In genomic region chr18:79416022-79416676, GRCh38 we compare ENCODE assay signal across 21 cellular contexts. TPM values are rescaled to one million over a fixed set of nuclear protein-coding genes. Genes with fewer than 3 reads are reported as not detected.
DNase-seq lines count a peak whose midpoint lies in the region; ATAC-seq and TF ChIP-seq lines count a peak whose summit lies in the region.
"Had no signal": no experiment of that assay in that cellular context is flagged by ENCODE, and none has a peak within 500 bp of the region (broad histone marks: within the 10 kb centered on the region; RNA-seq: fewer than 3 reads in every experiment).

No MANE protein-coding gene starts in this region.

- no peaks in the 10 kb centered on the region for H3K27me3 ChIP-seq in spleen (replicated peaks in 1 of 7)

- H3K9me3 ChIP-seq in spleen = no peaks in the 10 kb centered on the region
- H3K9me3 ChIP-seq: Caco-2 had no signal

- no peak for ATAC-seq in activated CD8-positive, alpha-beta T cell treated with anti-CD3 and anti-CD28 coated beads for 36 hours
- no peak for ATAC-seq in activated CD8-positive, alpha-beta T cell treated with anti-CD3 and anti-CD28 coated beads, Interleukin-2, amount 10 ng/mL, durations not matched to agents 7 days and 5 days
- peak; percentile 45 for ATAC-seq in GM18867 (IDR thresholded peaks at IDR 0.05; ENCODE audit: unreplicated experiment)
- ATAC-seq in central memory CD8-positive, alpha-beta T cell (replicated peaks; ENCODE audit: extremely low read depth, poor library complexity, severe bottlenecking) = no peak
- ATAC-seq: PC-3 had no signal

- intact Hi-C loops in activated CD8-positive, alpha-beta T cell treated with anti-CD3 and anti-CD28 coated beads for 36 hours (cut with micrococcal nuclease) = no loop called here
- intact Hi-C loops in spleen (cut with DNase I; ENCODE audit: low total_unique reads) = no loop called here

- DNase-seq in activated CD8-positive, alpha-beta T cell treated with anti-CD3 and anti-CD28 coated beads for 36 hours = no peak
- no peak for DNase-seq in activated CD8-positive, alpha-beta T cell treated with anti-CD3 and anti-CD28 coated beads, Interleukin-2, amount 10 ng/mL, durations not matched to agents 7 days and 5 days
- no peak for DNase-seq in central memory CD8-positive, alpha-beta T cell (ENCODE audit: low spot score in 2 of 2)
- DNase-seq in spleen = peak; percentile 62
- no peak for DNase-seq in islet precursor cell
- no peak for DNase-seq in epidermal melanocyte (ENCODE audit: insufficient read length, low spot score)
- DNase-seq in stimulated activated CD4-positive, alpha-beta T cell treated with anti-CD3 and anti-CD28 coated beads, Interleukin-4, amount 100 ng/mL, for 1 hour = no peak
- DNase-seq: Caco-2; CD4-positive, CD25-positive, alpha-beta regulatory T cell; DMS153; GDM1; H7; HFFc6; NCI-H1436; NCI-H2029; NCI-H345; NCI-H526; RPMI8226 had no signal

- H3K27ac ChIP-seq in spleen = no peak overlapping the region
- H3K27ac ChIP-seq: 22Rv1 had no signal

- peaks cover 54% of the 10 kb centered on the region for H3K36me3 Mint-ChIP-seq in activated CD8-positive, alpha-beta T cell treated with anti-CD3 and anti-CD28 coated beads for 36 hours (ENCODE audit: low read depth)
- H3K36me3 Mint-ChIP-seq in activated CD8-positive, alpha-beta T cell treated with anti-CD3 and anti-CD28 coated beads, Interleukin-2, amount 10 ng/mL, durations not matched to agents 7 days and 5 days (ENCODE audit: low read depth) = peaks cover 28% of the 10 kb centered on the region
- peaks cover 25% of the 10 kb centered on the region for H3K36me3 Mint-ChIP-seq in central memory CD8-positive, alpha-beta T cell (ENCODE audit: insufficient read depth)

- H3K27me3 Mint-ChIP-seq in activated CD8-positive, alpha-beta T cell treated with anti-CD3 and anti-CD28 coated beads for 36 hours = no peaks in the 10 kb centered on the region
- no peaks in the 10 kb centered on the region for H3K27me3 Mint-ChIP-seq in activated CD8-positive, alpha-beta T cell treated with anti-CD3 and anti-CD28 coated beads, Interleukin-2, amount 10 ng/mL, durations not matched to agents 7 days and 5 days (ENCODE audit: low read depth)
- H3K27me3 Mint-ChIP-seq in central memory CD8-positive, alpha-beta T cell = no peaks in the 10 kb centered on the region
- H3K27me3 Mint-ChIP-seq: CD4-positive, CD25-positive, alpha-beta regulatory T cell had no signal

- H3K27ac Mint-ChIP-seq in activated CD8-positive, alpha-beta T cell treated with anti-CD3 and anti-CD28 coated beads for 36 hours = peak overlapping the region; percentile 34
- H3K27ac Mint-ChIP-seq in activated CD8-positive, alpha-beta T cell treated with anti-CD3 and anti-CD28 coated beads, Interleukin-2, amount 10 ng/mL, durations not matched to agents 7 days and 5 days = no peak overlapping the region
- H3K27ac Mint-ChIP-seq in central memory CD8-positive, alpha-beta T cell (ENCODE audit: low read depth) = peak overlapping the region; percentile 81
- H3K27ac Mint-ChIP-seq: HFFc6 had no signal

- no peak for TF ChIP-seq CTCF in activated CD8-positive, alpha-beta T cell treated with anti-CD3 and anti-CD28 coated beads for 36 hours (IDR thresholded peaks at IDR 0.05)
- no peak for TF ChIP-seq CTCF in spleen (IDR thresholded peaks at IDR 0.05 in 8 of 11, conservative IDR thresholded peaks at IDR 0.05 in 3 of 11)

- H3K36me3 ChIP-seq in spleen = peaks cover 3 to 90% (median 41%) of the 10 kb centered on the region in 6 donors

- POLR2A ChIA-PET in activated CD8-positive, alpha-beta T cell treated with anti-CD3 and anti-CD28 coated beads for 36 hours (lab: Charles Lee) = interaction anchor here (1.1 kb wide), 1 partner anchor 11 kb away, joined by 3 read pairs; no protein-coding TSS in a partner anchor
- POLR2A ChIA-PET in activated CD8-positive, alpha-beta T cell treated with anti-CD3 and anti-CD28 coated beads, Interleukin-2, amount 10 ng/mL, durations not matched to agents 7 days and 5 days (lab: Charles Lee) = no interaction called here

- H3K9me3 Mint-ChIP-seq in activated CD8-positive, alpha-beta T cell treated with anti-CD3 and anti-CD28 coated beads for 36 hours = no peaks in the 10 kb centered on the region
- H3K9me3 Mint-ChIP-seq in activated CD8-positive, alpha-beta T cell treated with anti-CD3 and anti-CD28 coated beads, Interleukin-2, amount 10 ng/mL, durations not matched to agents 7 days and 5 days (ENCODE audit: insufficient read depth) = no peaks in the 10 kb centered on the region
- no peaks in the 10 kb centered on the region for H3K9me3 Mint-ChIP-seq in central memory CD8-positive, alpha-beta T cell
- H3K9me3 Mint-ChIP-seq: CD4-positive, CD25-positive, alpha-beta regulatory T cell had no signal

- H3K4me1 Mint-ChIP-seq in activated CD8-positive, alpha-beta T cell treated with anti-CD3 and anti-CD28 coated beads for 36 hours (ENCODE audit: low read depth) = peaks cover 41% of the 10 kb centered on the region
- peaks cover 3% of the 10 kb centered on the region for H3K4me1 Mint-ChIP-seq in activated CD8-positive, alpha-beta T cell treated with anti-CD3 and anti-CD28 coated beads, Interleukin-2, amount 10 ng/mL, durations not matched to agents 7 days and 5 days (ENCODE audit: low read depth)
- H3K4me1 Mint-ChIP-seq in central memory CD8-positive, alpha-beta T cell = peaks cover 27% of the 10 kb centered on the region

- 91 to 95% (median 92%) methylated on average over 24 of the region's 24 CpGs for WGBS in spleen, 5 donors

- H3K4me1 ChIP-seq in spleen = peaks cover 0 to 72% (median 46%) of the 10 kb centered on the region in 6 donors
- H3K4me1 ChIP-seq: Caco-2 had no signal

- CTCF ChIA-PET in activated CD8-positive, alpha-beta T cell treated with anti-CD3 and anti-CD28 coated beads for 36 hours (lab: Charles Lee) = interaction anchor here (1.2 kb wide), 1 partner anchor 10 kb away, joined by 4 read pairs; no protein-coding TSS in a partner anchor
- CTCF ChIA-PET in activated CD8-positive, alpha-beta T cell treated with anti-CD3 and anti-CD28 coated beads, Interleukin-2, amount 10 ng/mL, durations not matched to agents 7 days and 5 days (lab: Charles Lee) = interaction anchor here (1.0 to 1.2 kb wide), 2 partner anchors 13 to 37 kb away, joined by 3 read pairs; no protein-coding TSS in a partner anchor

- no peak overlapping the region for H3K4me3 ChIP-seq in spleen

- no peak overlapping the region for H3K4me3 Mint-ChIP-seq in activated CD8-positive, alpha-beta T cell treated with anti-CD3 and anti-CD28 coated beads for 36 hours
- no peak overlapping the region for H3K4me3 Mint-ChIP-seq in activated CD8-positive, alpha-beta T cell treated with anti-CD3 and anti-CD28 coated beads, Interleukin-2, amount 10 ng/mL, durations not matched to agents 7 days and 5 days
- H3K4me3 Mint-ChIP-seq in central memory CD8-positive, alpha-beta T cell = no peak overlapping the region
- H3K4me3 Mint-ChIP-seq: CD4-positive, CD25-positive, alpha-beta regulatory T cell; HFFc6 had no signal

- TF ChIP-seq POLR2A in spleen (IDR thresholded peaks at IDR 0.05) = no peak

RNA-seq across cellular contexts. Expression of gene NFATC1, which starts 20.4 kb away (rescaled TPM):
- 10 to 100 TPM; 97.2 to 98.3 TPM for total RNA-seq in activated CD8-positive, alpha-beta T cell treated with anti-CD3 and anti-CD28 coated beads for 36 hours
- total RNA-seq in activated CD8-positive, alpha-beta T cell treated with anti-CD3 and anti-CD28 coated beads, Interleukin-2, amount 10 ng/mL, durations not matched to agents 7 days and 5 days = 10 to 100 TPM; 26.5 to 28.1 TPM
- total RNA-seq in spleen = 10 to 100 TPM; 38.6 to 64.9 (median 56.1) TPM
- polyA plus RNA-seq in spleen = 10 to 100 TPM; 20.7 to 36.4 (median 30.0) TPM
